14 cellular contexts compared by ENCODE assay signal in genomic region chr4:119039779-119040178, GRCh38.
DNase-seq lines count a peak whose midpoint lies in the region; ATAC-seq, FAIRE-seq and TF ChIP-seq lines count a peak whose summit lies in the region.
"Had no signal": no experiment of that assay in that cellular context is flagged by ENCODE, and none has a peak within 500 bp of the region (broad histone marks: within the 10 kb centered on the region; RNA-seq: fewer than 3 reads in every experiment).

No MANE protein-coding gene starts in this region.

- H3K4me1 Mint-ChIP-seq in type B pancreatic cell (ENCODE audit: unreplicated experiment) = peaks cover 30% of the 10 kb centered on the region

- H3K27me3 Mint-ChIP-seq in type B pancreatic cell = no peaks in the 10 kb centered on the region

- H3K79me2 ChIP-seq in keratinocyte (ENCODE audit: control insufficient read depth, insufficient read depth, low read length) = no peaks in the 10 kb centered on the region

- H3K9ac ChIP-seq in keratinocyte (ENCODE audit: control insufficient read depth, extremely low read depth, insufficient read depth, low read length) = no peak overlapping the region

- no peak for ATAC-seq in GM21717 (IDR thresholded peaks at IDR 0.05; ENCODE audit: unreplicated experiment)

- intact Hi-C loops in ascending aorta (cut with DNase I) = loop anchor here (2.0 to 5.0 kb wide), 3 partner anchors 43 to 113 kb away; no protein-coding TSS in a partner anchor

- no peak for FAIRE-seq in keratinocyte (lab: Jason Lieb, UNC)
- FAIRE-seq: islet of Langerhans had no signal

- no peaks in the 10 kb centered on the region for H3K9me3 Mint-ChIP-seq in type B pancreatic cell

- H3K9me3 ChIP-seq in ascending aorta (no peaks in the 10 kb centered on the region), keratinocyte (ENCODE audit: control insufficient read depth, low read depth, low read length) (no peaks in the 10 kb centered on the region)

- no peaks in the 10 kb centered on the region for H4K20me1 ChIP-seq in keratinocyte (ENCODE audit: control insufficient read depth, extremely low read depth, insufficient read depth, low read length)

- no peak overlapping the region for H3K4me2 ChIP-seq in keratinocyte (ENCODE audit: control insufficient read depth, extremely low read depth, insufficient read depth, low read depth, low read length)

- H2AFZ ChIP-seq in keratinocyte (ENCODE audit: control insufficient read depth, low read length) = no peak overlapping the region

- H3K4me1 ChIP-seq in ascending aorta = peaks cover 0 to 77% of the 10 kb centered on the region in 2 donors
- H3K4me1 ChIP-seq in keratinocyte (ENCODE audit: control insufficient read depth, extremely low read depth, insufficient read depth, low read length) = peaks cover 13% of the 10 kb centered on the region

- H3K9me1 ChIP-seq in keratinocyte (ENCODE audit: control insufficient read depth, extremely low read depth, insufficient read depth, low read length) = no peaks in the 10 kb centered on the region

- no peaks in the 10 kb centered on the region for H3K27me3 ChIP-seq in ascending aorta
- no peaks in the 10 kb centered on the region for H3K27me3 ChIP-seq in keratinocyte (ENCODE audit: control insufficient read depth, extremely low read depth, insufficient read depth, low read length)

- TF ChIP-seq CTCF in ascending aorta (IDR thresholded peaks at IDR 0.05) (no peak), keratinocyte (optimal IDR thresholded peaks at IDR 0.05 in 1 of 3, IDR thresholded peaks at IDR 0.05 in 1 of 3, conservative IDR thresholded peaks at IDR 0.05 in 1 of 3; ENCODE audit: extremely low read depth in 1 of 3, insufficient read depth in 2 of 3, low read length in 3 of 3) (peak; percentile 16 to 42 (median 35)), type B pancreatic cell (conservative IDR thresholded peaks at IDR 0.05) (peak; percentile 29)

- no peak overlapping the region for H3K4me3 ChIP-seq in ascending aorta
- H3K4me3 ChIP-seq in keratinocyte (ENCODE audit: control insufficient read depth in 2 of 3, extremely low read depth in 1 of 3, insufficient read depth in 2 of 3, low read depth in 1 of 3, low read length in 3 of 3) = no peak overlapping the region

- no peaks in the 10 kb centered on the region for H3K36me3 Mint-ChIP-seq in type B pancreatic cell

- peaks cover 0 to 5% of the 10 kb centered on the region in 2 donors for H3K36me3 ChIP-seq in ascending aorta
- H3K36me3 ChIP-seq in keratinocyte (ENCODE audit: control insufficient read depth in 2 of 2, extremely low read depth in 1 of 2, insufficient read depth in 2 of 2, low read length in 2 of 2) = no peaks in the 10 kb centered on the region

- DNase-seq in NCI-H82 (lab: John Stamatoyannopoulos, UW) (peak; percentile 27), NCI-H82 treated with DMSO at 0.1 percent for 48 hours (lab: John Stamatoyannopoulos, UW; ENCODE audit: unreplicated experiment) (no peak), ascending aorta (ENCODE audit: low spot score in 2 of 2) (no peak), keratinocyte (ENCODE audit: low read depth, low spot score) (no peak), type B pancreatic cell (ENCODE audit: extremely low spot score, unreplicated experiment) (no peak), NCI-H2196 (lab: John Stamatoyannopoulos, UW; ENCODE audit: unreplicated experiment) (no peak)
- DNase-seq in activated CD4-positive, alpha-beta T cell treated with anti-CD3 and anti-CD28 coated beads, Interleukin-2, amount 50 U/mL, for 4 hours = no peak
- DNase-seq: ACHN; activated naive CD4-positive, alpha-beta T cell; effector memory CD4-positive, alpha-beta T cell; NCI-H526 treated with DMSO at 0.1 percent for 48 hours had no signal

- dilution Hi-C loops in keratinocyte (cut with MboI; ENCODE audit: extremely low pct_ligation_motif_present, low sequenced_read_pairs) = no loop called here

- no peak overlapping the region for H3K27ac Mint-ChIP-seq in type B pancreatic cell

- H3K4me3 Mint-ChIP-seq in type B pancreatic cell = no peak overlapping the region

- peak overlapping the region; percentile 95 to 96 for H3K27ac ChIP-seq in ascending aorta
- no peak overlapping the region for H3K27ac ChIP-seq in keratinocyte (ENCODE audit: control insufficient read depth, insufficient read depth, low read length)
- H3K27ac ChIP-seq: VCaP had no signal

Comparison
In these comparisons a context has a peak if more than half of its experiments do, and no peak if none do; other contexts are left out.
1. CTCF ChIP-seq: peak in keratinocyte (3 of 3) and type B pancreatic cell (single experiment); none in ascending aorta (0 of 3).